8 cellular contexts compared by ENCODE assay signal in the genomic region with DNA sequence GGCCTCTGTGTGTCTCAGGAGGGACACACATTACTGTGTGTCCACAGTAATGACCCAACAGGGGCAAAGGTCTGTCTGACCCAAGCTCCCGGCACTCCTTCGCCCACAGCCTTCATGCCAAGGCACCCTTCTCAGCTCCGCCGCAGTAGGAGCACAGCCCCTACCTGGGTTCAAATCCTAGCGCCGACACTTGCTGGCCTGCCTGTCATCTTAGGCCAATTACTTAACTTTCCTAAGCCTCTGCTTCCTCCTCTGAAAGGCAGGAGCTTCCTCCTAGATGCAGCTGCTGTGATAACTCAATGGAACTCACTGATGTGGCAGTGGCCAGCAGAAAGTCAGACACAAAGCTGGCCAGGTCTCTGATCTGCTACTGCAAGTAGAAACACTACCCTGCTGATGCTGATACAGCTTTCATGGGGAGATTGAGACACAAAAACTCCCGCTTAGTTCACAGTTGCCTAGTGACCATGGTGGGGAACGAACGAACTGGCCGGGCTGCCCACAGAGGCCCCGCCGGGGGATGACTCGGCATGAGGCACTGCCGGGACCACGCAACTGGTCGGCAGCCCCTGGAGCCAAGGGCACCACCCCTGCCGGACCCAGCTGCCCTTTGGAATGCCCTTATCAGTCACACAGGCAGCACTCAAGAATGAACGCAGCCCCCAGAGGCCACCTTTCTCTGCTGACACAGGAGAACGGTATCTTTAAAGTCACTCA. TPM values are rescaled to one million over a fixed set of nuclear protein-coding genes. Genes with fewer than 3 reads are reported as not detected.
DNase-seq lines count a peak whose midpoint lies in the region; ATAC-seq and TF ChIP-seq lines count a peak whose summit lies in the region.

No MANE protein-coding gene starts in this region.

- no peaks in the 10 kb centered on the region for H3K9me3 ChIP-seq in DND-41 (ENCODE audit: insufficient read depth, low read length, severe bottlenecking)

- H3K4me3 Mint-ChIP-seq in naive B cell, result peak overlapping the region in 7 of 8 donors; percentile 40 to 80 (median 70)

- H3K27me3 ChIP-seq in DND-41 (ENCODE audit: insufficient read depth, low read length, poor library complexity), result no peaks in the 10 kb centered on the region

- ATAC-seq in DND-41 (ENCODE audit: insufficient read depth, low read depth) (no peak), naive B cell (ENCODE audit: low read depth in 2 of 2) (no peak), GM18870 (IDR thresholded peaks at IDR 0.05; ENCODE audit: unreplicated experiment) (no peak), HG03095 (IDR thresholded peaks at IDR 0.05; ENCODE audit: unreplicated experiment) (no peak)

- H2AFZ ChIP-seq in DND-41 (ENCODE audit: low read depth, low read length), result no peak overlapping the region

- H3K4me3 ChIP-seq in DND-41 (ENCODE audit: low read depth in 1 of 2, low read length in 2 of 2), result no peak overlapping the region

- peaks cover 0 to 5% (median 0%) of the 10 kb centered on the region in 7 donors for H3K9me3 Mint-ChIP-seq in naive B cell

- peak overlapping the region in 4 of 6 donors; percentile 27 to 95 (median 74) for H3K27ac Mint-ChIP-seq in naive B cell

- no peak overlapping the region for H3K9ac ChIP-seq in DND-41 (ENCODE audit: low read depth, low read length)

- TF ChIP-seq CTCF in DND-41 (IDR thresholded peaks at IDR 0.05; ENCODE audit: borderline replicate concordance, extremely low read depth, low read length, poor library complexity, severe bottlenecking), result no peak

- H3K36me3 Mint-ChIP-seq in naive B cell, result peaks cover 7 to 23% of the 10 kb centered on the region in 2 donors

- H3K79me2 ChIP-seq in DND-41 (ENCODE audit: insufficient read depth, low read length), result peaks cover 21% of the 10 kb centered on the region

- H3K36me3 ChIP-seq in DND-41 (ENCODE audit: insufficient read depth, low read length), result peaks cover 45% of the 10 kb centered on the region

- H3K27me3 Mint-ChIP-seq in naive B cell, result no peaks in the 10 kb centered on the region

- H3K4me1 Mint-ChIP-seq in naive B cell, result peaks cover 53 to 90% (median 84%) of the 10 kb centered on the region in 3 donors

- H3K4me2 ChIP-seq in DND-41 (ENCODE audit: insufficient read depth, low read length), result no peak overlapping the region

- no peaks in the 10 kb centered on the region for H3K4me1 ChIP-seq in DND-41 (ENCODE audit: insufficient read depth, low read length)

- 0 out of 2 replicates have a peak overlapping the region, but pooled peaks have one; percentile 30 for H3K27ac ChIP-seq in DND-41 (ENCODE audit: low read length)

- peaks cover 15% of the 10 kb centered on the region for H4K20me1 ChIP-seq in DND-41 (ENCODE audit: insufficient read depth, low read length)

- no peak for DNase-seq in DND-41
- DNase-seq in OCI-M1 (lab: John Stamatoyannopoulos, UW), result peak; percentile 83
- peak; percentile 47 to 77 for DNase-seq in dermis microvascular lymphatic vessel endothelial cell (ENCODE audit: low read depth in 2 of 2)
- no peak for DNase-seq in naive B cell
- no peak for DNase-seq in NCI-H1417 treated with DMSO at 0.1 percent for 48 hours (lab: John Stamatoyannopoulos, UW)
- DNase-seq in NCI-H446 (lab: John Stamatoyannopoulos, UW), result no peak

RNA-seq across cellular contexts. Expression of a gene that starts 8.1 kb away (rescaled TPM):
- 30.3 and 39.2 TPM in 2 replicates for total RNA-seq in dermis microvascular lymphatic vessel endothelial cell
- 100 to 1,000 TPM in 2 of 6 donors, 10 to 100 TPM in 4; 65.3 to 119 (median 90.7) TPM for polyA plus RNA-seq in naive B cell (ENCODE audit: low read depth in 6 of 6)

RNA-seq across cellular contexts. Expression of a gene that starts 25.9 kb away (rescaled TPM):
- 0.13 and 0.38 TPM in 2 replicates for total RNA-seq in dermis microvascular lymphatic vessel endothelial cell
- under 1 TPM in 4 of 6 donors, not detected in 2; 0.17 to 0.57 (median 0.33) TPM for polyA plus RNA-seq in naive B cell (ENCODE audit: low read depth in 6 of 6)

RNA-seq across cellular contexts. Expression of a gene that starts 46.7 kb away (rescaled TPM):
- 7.2 and 13.5 TPM in 2 replicates for total RNA-seq in dermis microvascular lymphatic vessel endothelial cell
- polyA plus RNA-seq in naive B cell (ENCODE audit: low read depth in 6 of 6), result 1 to 10 TPM in 5 of 6 donors, not detected in 1; 2.8 to 5.0 (median 3.4) TPM

RNA-seq across cellular contexts. Expression of a gene that starts 54.2 kb away (rescaled TPM):
- total RNA-seq in dermis microvascular lymphatic vessel endothelial cell, result 6.0 and 11.1 TPM in 2 replicates
- polyA plus RNA-seq in naive B cell (ENCODE audit: low read depth in 6 of 6), result 10 to 100 TPM in 3 of 6 donors, 1 to 10 TPM in 3; 7.2 to 15.1 (median 10.2) TPM

RNA-seq across cellular contexts. Expression of a gene that starts 60.0 kb away (rescaled TPM):
- 10.8 and 21.1 TPM in 2 replicates for total RNA-seq in dermis microvascular lymphatic vessel endothelial cell
- polyA plus RNA-seq in naive B cell (ENCODE audit: low read depth in 6 of 6), result 10 to 100 TPM; 12.3 to 49.5 (median 27.4) TPM

Comparison
In these comparisons a context has a peak if more than half of its experiments do, and no peak if none do; other contexts are left out.
1. DNase-seq: peak in OCI-M1 (single experiment) and dermis microvascular lymphatic vessel endothelial cell (2 of 2); none in DND-41 (single experiment), naive B cell (single experiment), NCI-H1417 treated with DMSO at 0.1 percent for 48 hours (single experiment) and NCI-H446 (0 of 2).